25 cellular contexts compared by ENCODE assay signal in the genomic region with DNA sequence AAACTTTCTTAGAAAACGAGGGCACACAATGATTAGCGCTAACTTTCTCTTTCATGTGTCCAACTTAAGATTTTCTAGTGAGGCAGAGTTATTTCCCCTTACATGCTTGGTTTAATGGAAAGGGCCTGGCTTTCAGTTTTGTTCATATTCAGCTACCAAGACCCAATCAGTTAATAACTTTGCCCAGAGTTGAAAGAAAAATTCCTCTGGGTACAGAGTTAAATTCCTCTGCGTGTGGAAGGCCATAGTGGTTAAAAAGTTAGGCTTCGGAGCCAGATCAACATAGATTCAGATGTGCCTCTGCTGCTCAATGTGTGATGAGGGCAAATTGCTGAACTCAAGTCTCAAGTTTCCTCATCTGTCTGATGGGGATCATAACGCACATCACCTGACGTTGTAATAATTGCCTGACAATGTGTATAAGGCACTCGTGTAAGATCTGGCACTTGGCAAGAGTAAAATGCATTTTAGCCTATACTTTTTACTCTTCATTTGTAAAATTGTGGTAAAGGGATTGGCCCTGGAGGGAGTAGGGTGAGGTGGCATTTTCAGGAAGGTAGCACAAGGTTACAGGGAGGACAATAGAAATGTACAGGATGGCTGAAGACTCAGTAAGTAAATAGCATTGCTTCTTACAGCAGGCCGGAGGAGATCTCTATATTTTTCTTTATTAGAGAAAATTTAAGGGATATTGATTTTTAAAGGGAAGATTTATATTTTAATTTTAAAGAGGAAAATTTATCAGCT.
DNase-seq lines count a peak whose midpoint lies in the region; ATAC-seq, FAIRE-seq and TF ChIP-seq lines count a peak whose summit lies in the region.
"Had no signal": no experiment of that assay in that cellular context is flagged by ENCODE, and none has a peak within 500 bp of the region (broad histone marks: within the 10 kb centered on the region; RNA-seq: fewer than 3 reads in every experiment).

No MANE protein-coding gene starts in this region.

- TF ChIP-seq RAD21 in SK-N-SH (IDR thresholded peaks at IDR 0.05; ENCODE audit: low read length) = no peak

- H2AFZ ChIP-seq in SK-N-SH (ENCODE audit: low read depth) (no peak overlapping the region), keratinocyte (ENCODE audit: control insufficient read depth, low read length) (no peak overlapping the region)

- DNase-seq in SK-N-SH (no peak), ascending aorta (ENCODE audit: low spot score in 2 of 2) (no peak), keratinocyte (ENCODE audit: low read depth, low spot score) (no peak), A673 (ENCODE audit: low spot score) (no peak), iPS-NIHi11 (ENCODE audit: low spot score) (no peak)
- DNase-seq in stimulated activated CD4-positive, alpha-beta T cell treated with anti-CD3 and anti-CD28 coated beads, Interleukin-1b, Interleukin-23, amount 100 ng/mL, for 48 hours = no peak
- DNase-seq: activated CD4-positive, alpha-beta T cell treated with anti-CD3 and anti-CD28 coated beads for 1 hour; activated gamma-delta T cell treated with Interleukin-2 at 50 U/mL for 16 hours; activated naive CD8-positive, alpha-beta T cell treated with anti-CD3 and anti-CD28 coated beads, Interleukin-2, amount 50 U/mL, for 24 hours; activated T-cell treated with anti-CD3 and anti-CD28 coated beads for 4 hours; CD8-positive, alpha-beta T cell; effector CD4-positive, alpha-beta T cell; H7; lower lobe of right lung; NCI-H2029; NCI-H526; nephron progenitor cell; ovary; T-helper 17 cell had no signal

- H3K4me1 ChIP-seq in SK-N-SH (ENCODE audit: control insufficient read depth in 1 of 2, insufficient read depth in 2 of 2, low read depth in 1 of 2, low read length in 1 of 2) (peaks cover 29 to 31% of the 10 kb centered on the region in 2 experiments), ascending aorta (peaks cover 12 to 71% of the 10 kb centered on the region in 2 donors), keratinocyte (ENCODE audit: control insufficient read depth, extremely low read depth, insufficient read depth, low read length) (peaks cover 37% of the 10 kb centered on the region), A673 (ENCODE audit: insufficient read depth, low read length, poor library complexity, severe bottlenecking) (peaks cover 5% of the 10 kb centered on the region)

- H3F3A ChIP-seq in SK-N-SH (replicated peaks; ENCODE audit: insufficient read depth) = peaks cover 19% of the 10 kb centered on the region

- H4K20me1 ChIP-seq in SK-N-SH (ENCODE audit: insufficient read depth) (no peaks in the 10 kb centered on the region), keratinocyte (ENCODE audit: control insufficient read depth, extremely low read depth, insufficient read depth, low read length) (no peaks in the 10 kb centered on the region)

- ATAC-seq in SK-N-SH treated with all-trans-retinoic acid at 6 μM for 48 hours = no peak
- ATAC-seq in GM21529 (IDR thresholded peaks at IDR 0.05; ENCODE audit: unreplicated experiment) = no peak
- ATAC-seq: activated naive CD8-positive, alpha-beta T cell treated with anti-CD3 and anti-CD28 coated beads, Interleukin-2, amount 50 U/mL, for 24 hours; CD8-positive, alpha-beta T cell; K562; T-helper 17 cell had no signal

- no peaks in the 10 kb centered on the region for H3K27me3 ChIP-seq in SK-N-SH (ENCODE audit: insufficient read depth)
- H3K27me3 ChIP-seq in ascending aorta = no peaks in the 10 kb centered on the region
- H3K27me3 ChIP-seq in keratinocyte (ENCODE audit: control insufficient read depth, extremely low read depth, insufficient read depth, low read length) = no peaks in the 10 kb centered on the region
- H3K27me3 ChIP-seq in A673 (replicated peaks; ENCODE audit: insufficient read depth, low read depth, low read length, poor library complexity) = no peaks in the 10 kb centered on the region
- H3K27me3 ChIP-seq: ovary, SJSA1 had no signal

- dilution Hi-C loops in keratinocyte (cut with MboI; ENCODE audit: extremely low pct_ligation_motif_present, low sequenced_read_pairs) = no loop called here

- H3K9me2 ChIP-seq in SK-N-SH = no peaks in the 10 kb centered on the region

- H3K4me2 ChIP-seq in SK-N-SH (0 out of 2 replicates have a peak overlapping the region, but pooled peaks have one; percentile 3), keratinocyte (ENCODE audit: control insufficient read depth, extremely low read depth, insufficient read depth, low read depth, low read length) (no peak overlapping the region)

- no peaks in the 10 kb centered on the region for H3K79me2 ChIP-seq in SK-N-SH (ENCODE audit: insufficient read depth)
- H3K79me2 ChIP-seq in keratinocyte (ENCODE audit: control insufficient read depth, insufficient read depth, low read length) = no peaks in the 10 kb centered on the region

- H3K9me3 ChIP-seq in SK-N-SH (no peaks in the 10 kb centered on the region), ascending aorta (no peaks in the 10 kb centered on the region), keratinocyte (ENCODE audit: control insufficient read depth, low read depth, low read length) (no peaks in the 10 kb centered on the region), A673 (ENCODE audit: low read depth, low read length, poor library complexity, severe bottlenecking) (no peaks in the 10 kb centered on the region)
- H3K9me3 ChIP-seq: lower lobe of right lung, ovary, SJSA1 had no signal

- BruUV-seq in A673 (replicated peaks; lab: Mats Ljungman, UMichigan) = no TSS peak

- TF ChIP-seq EP300 in SK-N-SH (IDR thresholded peaks at IDR 0.05; ENCODE audit: borderline replicate concordance in 1 of 2, low read depth in 1 of 2, low read length in 1 of 2) = no peak

- TF ChIP-seq CTCF in SK-N-SH (IDR thresholded peaks at IDR 0.05) (no peak), ascending aorta (IDR thresholded peaks at IDR 0.05) (no peak), keratinocyte (optimal IDR thresholded peaks at IDR 0.05 in 1 of 3, IDR thresholded peaks at IDR 0.05 in 1 of 3, conservative IDR thresholded peaks at IDR 0.05 in 1 of 3; ENCODE audit: extremely low read depth in 1 of 3, insufficient read depth in 2 of 3, low read length in 3 of 3) (no peak), A673 (conservative IDR thresholded peaks at IDR 0.05; ENCODE audit: low read depth, low read length) (no peak)

- peak; percentile 74 for FAIRE-seq in keratinocyte (lab: Jason Lieb, UNC)
- FAIRE-seq: colon, K562 had no signal

- no peaks in the 10 kb centered on the region for H3K36me3 ChIP-seq in SK-N-SH (replicated peaks in 1 of 2; ENCODE audit: control insufficient read depth in 1 of 2, insufficient read depth in 2 of 2, low read length in 1 of 2)
- H3K36me3 ChIP-seq in ascending aorta = no peaks in the 10 kb centered on the region
- H3K36me3 ChIP-seq in keratinocyte (ENCODE audit: control insufficient read depth in 2 of 2, extremely low read depth in 1 of 2, insufficient read depth in 2 of 2, low read length in 2 of 2) = no peaks in the 10 kb centered on the region
- no peaks in the 10 kb centered on the region for H3K36me3 ChIP-seq in A673 (ENCODE audit: insufficient read depth, low read length, poor library complexity, severe bottlenecking)
- H3K36me3 ChIP-seq: lower lobe of right lung, ovary, SJSA1 had no signal

- CTCF ChIA-PET in SK-N-SH (lab: Yijun Ruan, JAX) = interaction anchor here (1.0 kb wide), 1 partner anchor 10 kb away, joined by 3 read pairs; no protein-coding TSS in a partner anchor
- CTCF ChIA-PET in A673 (lab: Charles Lee) = no interaction called here

- H3K9ac ChIP-seq in SK-N-SH (no peak overlapping the region), keratinocyte (ENCODE audit: control insufficient read depth, extremely low read depth, insufficient read depth, low read length) (no peak overlapping the region)

- no peaks in the 10 kb centered on the region for H3K9me1 ChIP-seq in keratinocyte (ENCODE audit: control insufficient read depth, extremely low read depth, insufficient read depth, low read length)

- H3K27ac ChIP-seq in SK-N-SH (ENCODE audit: low read depth in 2 of 2, low read length in 1 of 2) = peak overlapping the region in 1 of 2 experiments; percentile 93; a peak in 2 of 4 replicates
- peak overlapping the region; percentile 16 to 34 for H3K27ac ChIP-seq in ascending aorta
- H3K27ac ChIP-seq in keratinocyte (ENCODE audit: control insufficient read depth, insufficient read depth, low read length) = peak overlapping the region; percentile 3
- H3K27ac ChIP-seq in A673 (ENCODE audit: low read depth, low read length, poor library complexity, severe bottlenecking) = no peak overlapping the region
- H3K27ac ChIP-seq: 22Rv1, lower lobe of right lung, ovary, SJSA1 had no signal

- H3K4me3 ChIP-seq in SK-N-SH (ENCODE audit: low read depth in 2 of 2, low read length in 1 of 2) = no peak overlapping the region
- peak overlapping the region in 1 of 2 donors; percentile 43 for H3K4me3 ChIP-seq in ascending aorta
- H3K4me3 ChIP-seq in keratinocyte (ENCODE audit: control insufficient read depth in 2 of 3, extremely low read depth in 1 of 3, insufficient read depth in 2 of 3, low read depth in 1 of 3, low read length in 3 of 3) = no peak overlapping the region
- H3K4me3 ChIP-seq in A673 (ENCODE audit: low read depth, low read length, poor library complexity, severe bottlenecking) = no peak overlapping the region
- H3K4me3 ChIP-seq: K562, lower lobe of right lung, ovary, SJSA1 had no signal

- POLR2A ChIA-PET in SK-N-SH (lab: Yijun Ruan, JAX) (no interaction called here), A673 (lab: Charles Lee; ENCODE audit: low non-redundant PET) (no interaction called here)

- intact Hi-C loops in ascending aorta (cut with DNase I) = no loop called here
- intact Hi-C loops in A673 (cut with micrococcal nuclease; ENCODE audit: unreplicated experiment) = no loop called here

- WGBS in SK-N-SH (ENCODE audit: low lambda C conversion rate) = 92% methylated on average over 8 of the region's 8 CpGs

TF ChIP-seq in SK-N-SH, 30 proteins besides CTCF, POLR2A, EP300 and RAD21 (continues in another document):
- TF ChIP-seq ELF1 (IDR thresholded peaks at IDR 0.05) (no peak), FOSL2 (IDR thresholded peaks at IDR 0.05; ENCODE audit: borderline replicate concordance, low read depth) (no peak), RFX5 (IDR thresholded peaks at IDR 0.05; ENCODE audit: low read length) (no peak)

TF ChIP-seq in SK-N-SH treated with all-trans-retinoic acid at 6 μM for 48 hours, 23 proteins besides CTCF, POLR2A, EP300 and RAD21 (continues in another document):
- TF ChIP-seq, protein P1, sequence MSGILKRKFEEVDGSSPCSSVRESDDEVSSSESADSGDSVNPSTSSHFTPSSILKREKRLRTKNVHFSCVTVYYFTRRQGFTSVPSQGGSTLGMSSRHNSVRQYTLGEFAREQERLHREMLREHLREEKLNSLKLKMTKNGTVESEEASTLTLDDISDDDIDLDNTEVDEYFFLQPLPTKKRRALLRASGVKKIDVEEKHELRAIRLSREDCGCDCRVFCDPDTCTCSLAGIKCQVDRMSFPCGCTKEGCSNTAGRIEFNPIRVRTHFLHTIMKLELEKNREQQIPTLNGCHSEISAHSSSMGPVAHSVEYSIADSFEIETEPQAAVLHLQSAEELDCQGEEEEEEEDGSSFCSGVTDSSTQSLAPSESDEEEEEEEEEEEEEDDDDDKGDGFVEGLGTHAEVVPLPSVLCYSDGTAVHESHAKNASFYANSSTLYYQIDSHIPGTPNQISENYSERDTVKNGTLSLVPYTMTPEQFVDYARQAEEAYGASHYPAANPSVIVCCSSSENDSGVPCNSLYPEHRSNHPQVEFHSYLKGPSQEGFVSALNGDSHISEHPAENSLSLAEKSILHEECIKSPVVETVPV (CRISPR knock-in tag; IDR thresholded peaks at IDR 0.05) = no peak
